ENCODE assay signal across 1 cellular context in genomic region chr12:54239568-54239967, GRCh38.
TF ChIP-seq lines count a peak whose summit lies in the region.

No MANE protein-coding gene starts in this region.

TF ChIP-seq in GM12878, 131 proteins besides CTCF, POLR2A, EP300 and RAD21:
- no peak for TF ChIP-seq CREM (IDR thresholded peaks at IDR 0.05; ENCODE audit: low read depth)
